ENCODE assay signal across 8 cellular contexts in the genomic region with DNA sequence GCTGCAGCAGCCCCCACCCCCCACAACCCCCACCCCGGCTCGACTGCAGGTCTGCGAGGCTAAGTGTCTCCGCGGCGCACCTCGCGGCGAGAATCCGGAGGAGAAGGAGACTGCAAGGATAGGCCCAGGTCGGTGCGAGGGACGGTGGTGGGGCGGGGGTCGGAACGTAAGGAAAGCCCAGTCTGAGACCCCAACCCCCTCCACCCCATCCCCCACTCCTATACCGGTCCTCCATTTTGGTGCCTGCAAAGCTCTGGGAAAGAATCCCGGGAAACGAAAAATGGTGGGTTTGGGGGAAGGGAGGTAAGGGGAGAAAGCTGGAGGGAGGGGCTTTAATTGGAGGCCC. TPM values are rescaled to one million over a fixed set of nuclear protein-coding genes. Genes with fewer than 3 reads are reported as not detected.
DNase-seq lines count a peak whose midpoint lies in the region; ATAC-seq, FAIRE-seq and TF ChIP-seq lines count a peak whose summit lies in the region.

No MANE protein-coding gene starts in this region.

- H3K27ac Mint-ChIP-seq in central memory CD8-positive, alpha-beta T cell (ENCODE audit: low read depth) = no peak overlapping the region

- H3K4me2 ChIP-seq in HepG2 (ENCODE audit: low read depth, low read length) = peak overlapping the region; percentile 58; the same call in 1 of the 2 replicates

- CTCF ChIA-PET in HepG2 (lab: Yijun Ruan, JAX; ENCODE audit: low intra/inter-chr PET ratio, low total read pairs) = no interaction called here

- H4K20me1 ChIP-seq in HepG2 (ENCODE audit: insufficient read depth, low read length) = no peaks in the 10 kb centered on the region

- H3K9ac ChIP-seq in HepG2 (ENCODE audit: insufficient read depth, low read depth, low read length) = 0 out of 2 replicates have a peak overlapping the region, but pooled peaks have one; percentile 22

- no peak for TF ChIP-seq RAD21 in HepG2 (CRISPR knock-in tag; IDR thresholded peaks at IDR 0.05)

- intact Hi-C loops in HepG2 (cut with micrococcal nuclease; ENCODE audit: unreplicated experiment) (no loop called here), tibial artery (cut with DNase I; ENCODE audit: low total_unique reads) (no loop called here)

- peak overlapping the region; percentile 21 to 70 (median 52); a peak in 5 of 6 replicates for H3K4me3 ChIP-seq in HepG2 (replicated peaks in 1 of 3; ENCODE audit: insufficient read depth in 1 of 3, low read depth in 2 of 3, low read length in 3 of 3)
- peak overlapping the region; percentile 86 to 87 for H3K4me3 ChIP-seq in tibial artery

- in situ Hi-C loops in HepG2 (cut with HindIII; ENCODE audit: extremely low pct_ligation_motif_present, low pct_unique_long_range_greater_than_20kb) = no loop called here

- POLR2A ChIA-PET in HepG2 (lab: Yijun Ruan, JAX) = interaction anchor here (0.6 to 1.9 kb wide), 3 partner anchors 15 to 28 kb away, joined by 3 to 13 read pairs (median 6); a partner anchor contains a TSS

- H3K36me3 Mint-ChIP-seq in central memory CD8-positive, alpha-beta T cell (ENCODE audit: insufficient read depth) = peaks cover 3% of the 10 kb centered on the region

- 0 out of 2 replicates have a peak, but pooled peaks cover 6% of the 10 kb centered on the region for H3K4me1 ChIP-seq in HepG2 (ENCODE audit: insufficient read depth, low read length)
- peaks cover 0 to 6% (median 0%) of the 10 kb centered on the region in 4 donors for H3K4me1 ChIP-seq in tibial artery

- no peaks in the 10 kb centered on the region for H3K9me3 Mint-ChIP-seq in central memory CD8-positive, alpha-beta T cell

- no peak for FAIRE-seq in HepG2 (lab: Jason Lieb, UNC)

- TF ChIP-seq POLR2A in HepG2 (IDR thresholded peaks at IDR 0.05; ENCODE audit: insufficient read depth in 1 of 2, low read depth in 2 of 2, low read length in 2 of 2) = no peak

- H3K36me3 ChIP-seq in HepG2 (replicated peaks in 1 of 2; ENCODE audit: control insufficient read depth in 1 of 2, insufficient read depth in 2 of 2, low read length in 2 of 2) (no peaks in the 10 kb centered on the region), tibial artery (no peaks in the 10 kb centered on the region)

- TF ChIP-seq EP300 in HepG2 (IDR thresholded peaks at IDR 0.05; ENCODE audit: low read depth in 2 of 2, low read length in 2 of 2) (no peak), HepG2 (CRISPR knock-in tag; IDR thresholded peaks at IDR 0.05; ENCODE audit: borderline replicate concordance) (no peak)

- DNase-seq in NCI-H446 (lab: John Stamatoyannopoulos, UW) (peak; percentile 17 to 51), HepG2 (ENCODE audit: low spot score) (no peak), tibial artery (no peak), GM10266 (ENCODE audit: extremely low spot score) (no peak), SW 1271 (lab: John Stamatoyannopoulos, UW) (no peak)
- no peak for DNase-seq in central memory CD8-positive, alpha-beta T cell (ENCODE audit: low spot score in 2 of 2)

- H3K27me3 Mint-ChIP-seq in central memory CD8-positive, alpha-beta T cell = no peaks in the 10 kb centered on the region

- ATAC-seq in GM18868 (IDR thresholded peaks at IDR 0.05; ENCODE audit: unreplicated experiment) = peak; percentile 22
- no peak for ATAC-seq in central memory CD8-positive, alpha-beta T cell (replicated peaks; ENCODE audit: extremely low read depth, poor library complexity, severe bottlenecking)
- ATAC-seq in HepG2 = peak; percentile 52
- no peak for ATAC-seq in HG03565 (IDR thresholded peaks at IDR 0.05; ENCODE audit: unreplicated experiment)

- no peak overlapping the region for H2AFZ ChIP-seq in HepG2 (ENCODE audit: low read length)

- no peaks in the 10 kb centered on the region for H3K27me3 ChIP-seq in HepG2 (ENCODE audit: control insufficient read depth in 1 of 2, insufficient read depth in 2 of 2, low read length in 2 of 2)
- no peaks in the 10 kb centered on the region for H3K27me3 ChIP-seq in tibial artery

- H3K4me1 Mint-ChIP-seq in central memory CD8-positive, alpha-beta T cell = peaks cover 4% of the 10 kb centered on the region

- H3K9me3 ChIP-seq in HepG2 (ENCODE audit: low read length) = no peaks in the 10 kb centered on the region
- no peaks in the 10 kb centered on the region for H3K9me3 ChIP-seq in tibial artery

- peak overlapping the region; percentile 62 for H3K4me3 Mint-ChIP-seq in central memory CD8-positive, alpha-beta T cell

- H3K79me2 ChIP-seq in HepG2 (ENCODE audit: insufficient read depth, low read length) = no peaks in the 10 kb centered on the region

- BruUV-seq in HepG2 (replicated peaks; lab: Mats Ljungman, UMichigan) = no TSS peak

- H3K27ac ChIP-seq in HepG2 (ENCODE audit: extremely low read length, insufficient read depth, low read length) = no peak overlapping the region
- peak overlapping the region; percentile 85 to 88 for H3K27ac ChIP-seq in tibial artery

- WGBS in HepG2 (ENCODE audit: low lambda C conversion rate) = 2% methylated on average over 4 of the region's 19 CpGs

- no peak for TF ChIP-seq CTCF in HepG2 (CRISPR knock-in tag; IDR thresholded peaks at IDR 0.05)
- TF ChIP-seq CTCF in tibial artery (IDR thresholded peaks at IDR 0.05) = no peak
- TF ChIP-seq CTCF in GM10266 (IDR thresholded peaks at IDR 0.05; ENCODE audit: control insufficient read depth, insufficient read depth, low read depth, missing control alignments) = no peak

RNA-seq across cellular contexts. Expression of a gene that starts 0.6 kb away (rescaled TPM):
- 55.8 and 63.4 TPM in 2 replicates for total RNA-seq in HepG2 (2016; rRNA removed; fragmentation: Illumina TruSeq; extraction: Trizol)
- total RNA-seq in HepG2 (2016; cell fraction: cytosol; rRNA removed; fragmentation: Illumina TruSeq; extraction: Trizol; ENCODE audit: low read depth) = 16.7 and 19.3 TPM in 2 replicates
- total RNA-seq in HepG2 (2016; cell fraction: insoluble cytoplasmic fraction; rRNA removed; fragmentation: Illumina TruSeq; extraction: Trizol) = 54.0 and 66.4 TPM in 2 replicates
- 28.1 and 33.1 TPM in 2 replicates for total RNA-seq in HepG2 (2016; cell fraction: membrane; rRNA removed; fragmentation: Illumina TruSeq; extraction: Trizol)
- total RNA-seq in HepG2 (2016; cell fraction: nucleus; rRNA removed; fragmentation: Illumina TruSeq; extraction: Trizol) = 26.0 and 27.5 TPM in 2 replicates
- polyA plus RNA-seq in HepG2 (2011; rRNA removed) = 38.5 and 50.9 TPM in 2 replicates
- polyA plus RNA-seq in HepG2 (2011; cell fraction: cytosol; rRNA removed) = 28.0 and 34.0 TPM in 2 replicates
- 11.7 and 19.8 TPM in 2 replicates for polyA plus RNA-seq in HepG2 (2011; cell fraction: nucleus; rRNA removed)
- 55.0 and 81.6 TPM in 2 replicates for polyA plus RNA-seq in HepG2 (2012)
- 21.1 and 28.5 TPM in 2 replicates for polyA plus RNA-seq in HepG2 (2016; cell fraction: cytosol; fragmentation: Illumina TruSeq; extraction: Trizol; ENCODE audit: low read depth)
- polyA plus RNA-seq in HepG2 (2016; cell fraction: insoluble cytoplasmic fraction; fragmentation: Illumina TruSeq; extraction: Trizol; ENCODE audit: low read depth) = 77.0 and 78.6 TPM in 2 replicates
- 31.6 and 36.2 TPM in 2 replicates for polyA plus RNA-seq in HepG2 (2016; cell fraction: membrane; fragmentation: Illumina TruSeq; extraction: Trizol; ENCODE audit: low read depth)
- 45.3 and 46.1 TPM in 2 replicates for polyA plus RNA-seq in HepG2 (2016; cell fraction: nucleus; fragmentation: Illumina TruSeq; extraction: Trizol; ENCODE audit: insufficient read depth, low read depth)
- polyA minus RNA-seq in HepG2 (2011; rRNA and poly(A)+ RNA removed; ENCODE audit: low replicate concordance) = 8.9 and 13.0 TPM in 2 replicates
- 8.9 and 9.7 TPM in 2 replicates for polyA minus RNA-seq in HepG2 (2011; cell fraction: cytosol; rRNA and poly(A)+ RNA removed)
- 6.6 and 8.2 TPM in 2 replicates for polyA minus RNA-seq in HepG2 (2011; cell fraction: nucleus; rRNA and poly(A)+ RNA removed)

RNA-seq across cellular contexts. Expression of a gene that starts 20.6 kb away (rescaled TPM):
- 45.8 and 65.4 TPM in 2 replicates for total RNA-seq in HepG2 (2016; rRNA removed; fragmentation: Illumina TruSeq; extraction: Trizol)
- 6.0 and 7.6 TPM in 2 replicates for total RNA-seq in HepG2 (2016; cell fraction: cytosol; rRNA removed; fragmentation: Illumina TruSeq; extraction: Trizol; ENCODE audit: low read depth)
- total RNA-seq in HepG2 (2016; cell fraction: insoluble cytoplasmic fraction; rRNA removed; fragmentation: Illumina TruSeq; extraction: Trizol) = 47.4 and 69.9 TPM in 2 replicates
- 9.1 and 10.8 TPM in 2 replicates for total RNA-seq in HepG2 (2016; cell fraction: membrane; rRNA removed; fragmentation: Illumina TruSeq; extraction: Trizol)
- total RNA-seq in HepG2 (2016; cell fraction: nucleus; rRNA removed; fragmentation: Illumina TruSeq; extraction: Trizol) = 18.0 and 18.6 TPM in 2 replicates
- 9.3 and 15.8 TPM in 2 replicates for polyA plus RNA-seq in HepG2 (2011; rRNA removed)
- 4.1 and 8.0 TPM in 2 replicates for polyA plus RNA-seq in HepG2 (2011; cell fraction: cytosol; rRNA removed)
- polyA plus RNA-seq in HepG2 (2011; cell fraction: nucleus; rRNA removed) = 2.8 and 3.9 TPM in 2 replicates
- 22.7 and 32.6 TPM in 2 replicates for polyA plus RNA-seq in HepG2 (2012)
- 4.3 and 4.7 TPM in 2 replicates for polyA plus RNA-seq in HepG2 (2016; cell fraction: cytosol; fragmentation: Illumina TruSeq; extraction: Trizol; ENCODE audit: low read depth)
- polyA plus RNA-seq in HepG2 (2016; cell fraction: insoluble cytoplasmic fraction; fragmentation: Illumina TruSeq; extraction: Trizol; ENCODE audit: low read depth) = 90.4 and 96.9 TPM in 2 replicates
- 6.5 and 6.6 TPM in 2 replicates for polyA plus RNA-seq in HepG2 (2016; cell fraction: membrane; fragmentation: Illumina TruSeq; extraction: Trizol; ENCODE audit: low read depth)
- 35.3 and 41.8 TPM in 2 replicates for polyA plus RNA-seq in HepG2 (2016; cell fraction: nucleus; fragmentation: Illumina TruSeq; extraction: Trizol; ENCODE audit: insufficient read depth, low read depth)
- polyA minus RNA-seq in HepG2 (2011; rRNA and poly(A)+ RNA removed; ENCODE audit: low replicate concordance) = 0.34 and 1.5 TPM in 2 replicates
- polyA minus RNA-seq in HepG2 (2011; cell fraction: cytosol; rRNA and poly(A)+ RNA removed) = 3.2 and 5.0 TPM in 2 replicates
- polyA minus RNA-seq in HepG2 (2011; cell fraction: nucleus; rRNA and poly(A)+ RNA removed) = 3.6 and 4.4 TPM in 2 replicates

RNA-seq across cellular contexts. Expression of a gene that starts 46.9 kb away (rescaled TPM):
- not detected in 2 replicates for total RNA-seq in HepG2 (2016; rRNA removed; fragmentation: Illumina TruSeq; extraction: Trizol)
- total RNA-seq in HepG2 (2016; cell fraction: cytosol; rRNA removed; fragmentation: Illumina TruSeq; extraction: Trizol; ENCODE audit: low read depth) = not detected in 2 replicates
- total RNA-seq in HepG2 (2016; cell fraction: insoluble cytoplasmic fraction; rRNA removed; fragmentation: Illumina TruSeq; extraction: Trizol) = not detected in 2 replicates
- total RNA-seq in HepG2 (2016; cell fraction: membrane; rRNA removed; fragmentation: Illumina TruSeq; extraction: Trizol) = not detected in 2 replicates
- not detected in 2 replicates for total RNA-seq in HepG2 (2016; cell fraction: nucleus; rRNA removed; fragmentation: Illumina TruSeq; extraction: Trizol)
- polyA plus RNA-seq in HepG2 (2011; rRNA removed) = not detected in 2 replicates
- polyA plus RNA-seq in HepG2 (2011; cell fraction: cytosol; rRNA removed) = not detected in 2 replicates
- not detected in 2 replicates for polyA plus RNA-seq in HepG2 (2011; cell fraction: nucleus; rRNA removed)
- not detected in 2 replicates for polyA plus RNA-seq in HepG2 (2012)
- polyA plus RNA-seq in HepG2 (2016; cell fraction: cytosol; fragmentation: Illumina TruSeq; extraction: Trizol; ENCODE audit: low read depth) = not detected in 2 replicates
- polyA plus RNA-seq in HepG2 (2016; cell fraction: insoluble cytoplasmic fraction; fragmentation: Illumina TruSeq; extraction: Trizol; ENCODE audit: low read depth) = not detected in 2 replicates
- not detected in 2 replicates for polyA plus RNA-seq in HepG2 (2016; cell fraction: membrane; fragmentation: Illumina TruSeq; extraction: Trizol; ENCODE audit: low read depth)
- not detected in 2 replicates for polyA plus RNA-seq in HepG2 (2016; cell fraction: nucleus; fragmentation: Illumina TruSeq; extraction: Trizol; ENCODE audit: insufficient read depth, low read depth)
- polyA minus RNA-seq in HepG2 (2011; rRNA and poly(A)+ RNA removed; ENCODE audit: low replicate concordance) = not detected in 2 replicates
- polyA minus RNA-seq in HepG2 (2011; cell fraction: cytosol; rRNA and poly(A)+ RNA removed) = not detected in 2 replicates
- not detected in 2 replicates for polyA minus RNA-seq in HepG2 (2011; cell fraction: nucleus; rRNA and poly(A)+ RNA removed)

Comparison
In these comparisons a context has a peak if more than half of its experiments do, and no peak if none do; other contexts are left out.
1. ATAC-seq: peak in GM18868 (single experiment) and HepG2 (single experiment); none in central memory CD8-positive, alpha-beta T cell (single experiment) and HG03565 (single experiment).
2. DNase-seq: peak in NCI-H446 (2 of 2); none in central memory CD8-positive, alpha-beta T cell (0 of 2), HepG2 (single experiment), tibial artery (0 of 2), GM10266 (single experiment) and SW 1271 (0 of 2).